Comparison of ENCODE assay signal across 1 cellular context in genomic region chr3:39021465-39022274, GRCh38.
A peak's percentile ranks its signal among the peaks of the same experiment; 100 is the strongest.
TF ChIP-seq lines count a peak whose summit lies in the region.

No MANE protein-coding gene starts in this region.

TF ChIP-seq in K562, 482 proteins besides CTCF, POLR2A, EP300 and RAD21 (continues in another document):
- TF ChIP-seq ZNF212 (CRISPR knock-in tag; IDR thresholded peaks at IDR 0.05) (no peak), CBFA2T2 (conservative IDR thresholded peaks at IDR 0.05) (no peak), NR2F6 (CRISPR knock-in tag; IDR thresholded peaks at IDR 0.05) (no peak), ZBTB12 (CRISPR knock-in tag; IDR thresholded peaks at IDR 0.05) (no peak), MTA1 (IDR thresholded peaks at IDR 0.05; ENCODE audit: borderline replicate concordance) (peak; percentile 79; the same call in 1 of the 2 replicates), HEY1 (CRISPR knock-in tag; IDR thresholded peaks at IDR 0.05; ENCODE audit: borderline replicate concordance) (no peak; the same call in 1 of the 2 replicates), CHD7 (IDR thresholded peaks at IDR 0.05; ENCODE audit: low read depth, low read length) (no peak), RUNX1 (IDR thresholded peaks at IDR 0.05; ENCODE audit: low read depth) (no peak; the same call in 1 of the 2 replicates), HNRNPK (IDR thresholded peaks at IDR 0.05; ENCODE audit: low read depth, low read length, poor library complexity, severe bottlenecking) (no peak), DEAF1 (CRISPR knock-in tag; IDR thresholded peaks at IDR 0.05) (no peak), HINFP (tag; conservative IDR thresholded peaks at IDR 0.05; ENCODE audit: low read depth) (no peak; the same call in 1 of the 2 replicates), ZNF184 (CRISPR knock-in tag; IDR thresholded peaks at IDR 0.05) (no peak), TFAP4 (CRISPR knock-in tag; IDR thresholded peaks at IDR 0.05; ENCODE audit: borderline replicate concordance) (no peak), ZNF143 (CRISPR knock-in tag; IDR thresholded peaks at IDR 0.05) (no peak), ZFP30 (CRISPR knock-in tag; IDR thresholded peaks at IDR 0.05; ENCODE audit: borderline replicate concordance) (no peak), MXD1 (CRISPR knock-in tag; IDR thresholded peaks at IDR 0.05; ENCODE audit: borderline replicate concordance, poor library complexity, severe bottlenecking) (no peak), SPI1 (IDR thresholded peaks at IDR 0.05; ENCODE audit: borderline replicate concordance, low read depth, low read length) (no peak), CBX2 (IDR thresholded peaks at IDR 0.05; ENCODE audit: insufficient read depth, low read length, poor library complexity, severe bottlenecking) (no peak), MTA2 (IDR thresholded peaks at IDR 0.05; ENCODE audit: low read depth) (0 out of 2 replicates have a peak, but pooled peaks have one; percentile 14), MITF (IDR thresholded peaks at IDR 0.05) (no peak), ARID2 (IDR thresholded peaks at IDR 0.05) (no peak), CEBPG (CRISPR knock-in tag; IDR thresholded peaks at IDR 0.05) (no peak), CEBPG (tag; conservative IDR thresholded peaks at IDR 0.05 in 1 of 2, IDR thresholded peaks at IDR 0.05 in 1 of 2) (no peak), ZNF253 (CRISPR knock-in tag; conservative IDR thresholded peaks at IDR 0.05) (no peak), NRF1 (conservative IDR thresholded peaks at IDR 0.05 in 1 of 2, IDR thresholded peaks at IDR 0.05 in 1 of 2) (peak in 1 of 2 experiments; percentile 26; a peak in 2 of 4 replicates), PCBP1 (IDR thresholded peaks at IDR 0.05; ENCODE audit: low read depth, low read length, poor library complexity, severe bottlenecking) (no peak), TAF7 (tag; IDR thresholded peaks at IDR 0.05) (no peak), ZNF699 (CRISPR knock-in tag; IDR thresholded peaks at IDR 0.05; ENCODE audit: insufficient replicate concordance) (no peak), ZNF449 (CRISPR knock-in tag; IDR thresholded peaks at IDR 0.05) (no peak), ZNF518B (CRISPR knock-in tag; IDR thresholded peaks at IDR 0.05) (no peak), SRF (CRISPR knock-in tag; IDR thresholded peaks at IDR 0.05) (no peak; a peak in 1 of 4 replicates), ZNF140 (CRISPR knock-in tag; IDR thresholded peaks at IDR 0.05) (no peak)
